Comparison of ENCODE assay signal across 8 cellular contexts in the genomic region with DNA sequence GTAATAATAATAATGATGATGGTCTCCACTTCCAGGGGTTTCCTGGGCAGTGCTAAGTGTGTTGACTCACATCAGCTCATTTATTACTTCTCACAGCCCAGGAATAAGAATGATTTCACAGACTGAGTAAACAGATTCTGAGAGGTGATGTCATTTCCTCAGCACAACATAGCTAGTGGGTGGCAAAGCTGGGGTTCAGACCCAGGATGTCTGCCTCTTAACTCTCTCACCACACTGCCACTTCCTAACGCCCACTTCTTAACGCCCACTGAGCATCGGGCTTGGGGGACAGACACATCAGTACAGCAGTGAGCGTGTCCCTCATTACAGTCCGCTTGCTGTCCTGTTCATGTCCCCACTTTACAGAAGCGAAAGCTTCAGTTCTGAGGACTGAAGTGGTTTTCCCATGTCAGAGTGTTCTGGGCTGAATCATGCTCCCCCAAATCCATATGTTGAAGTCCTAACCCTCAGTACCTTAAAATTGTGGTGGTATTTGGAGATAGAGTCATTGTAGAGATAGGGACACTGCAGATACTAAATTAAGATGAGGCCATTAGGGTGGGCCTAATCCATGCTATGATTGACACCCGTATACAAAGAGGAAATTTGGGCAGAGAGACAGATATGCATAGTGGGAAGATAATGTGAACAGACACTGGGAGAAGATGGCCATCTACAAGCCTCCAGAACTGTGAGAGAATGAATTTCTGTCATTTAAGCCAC.
DNase-seq lines count a peak whose midpoint lies in the region; TF ChIP-seq lines count a peak whose summit lies in the region.

No MANE protein-coding gene starts in this region.

- no peaks in the 10 kb centered on the region for H3K36me3 Mint-ChIP-seq in activated CD4-positive, alpha-beta T cell treated with anti-CD3 and anti-CD28 coated beads, Interleukin-2, amount 10 ng/mL, durations not matched to agents 7 days and 5 days (ENCODE audit: low read depth)
- no peaks in the 10 kb centered on the region for H3K36me3 Mint-ChIP-seq in progenitor cell of endocrine pancreas (ENCODE audit: insufficient read depth)

- in situ Hi-C loops in GM23248 (cut with MboI), result no loop called here

- no peaks in the 10 kb centered on the region for H3K27me3 ChIP-seq in A673 (replicated peaks; ENCODE audit: insufficient read depth, low read depth, low read length, poor library complexity)
- H3K27me3 ChIP-seq in GM23248 (replicated peaks; ENCODE audit: insufficient read depth), result no peaks in the 10 kb centered on the region

- H3K4me2 ChIP-seq in GM23248 (ENCODE audit: unreplicated experiment), result no peak overlapping the region

- no peak overlapping the region for H3K4me3 Mint-ChIP-seq in activated CD4-positive, alpha-beta T cell treated with anti-CD3 and anti-CD28 coated beads, Interleukin-2, amount 10 ng/mL, durations not matched to agents 7 days and 5 days
- H3K4me3 Mint-ChIP-seq in progenitor cell of endocrine pancreas (ENCODE audit: low read depth), result no peak overlapping the region

- H3K9me3 Mint-ChIP-seq in activated CD4-positive, alpha-beta T cell treated with anti-CD3 and anti-CD28 coated beads, Interleukin-2, amount 10 ng/mL, durations not matched to agents 7 days and 5 days, result no peaks in the 10 kb centered on the region
- H3K9me3 Mint-ChIP-seq in progenitor cell of endocrine pancreas (ENCODE audit: low read depth), result no peaks in the 10 kb centered on the region

- no peaks in the 10 kb centered on the region for H4K20me1 ChIP-seq in GM23248 (ENCODE audit: insufficient read depth)

- H3K9me3 ChIP-seq in A673 (ENCODE audit: low read depth, low read length, poor library complexity, severe bottlenecking) (no peaks in the 10 kb centered on the region), GM23248 (ENCODE audit: low read depth) (no peaks in the 10 kb centered on the region)

- POLR2A ChIA-PET in A673 (lab: Charles Lee; ENCODE audit: low non-redundant PET), result no interaction called here
- POLR2A ChIA-PET in activated CD4-positive, alpha-beta T cell treated with anti-CD3 and anti-CD28 coated beads, Interleukin-2, amount 10 ng/mL, durations not matched to agents 7 days and 5 days (lab: Charles Lee), result no interaction called here

- H3K27ac Mint-ChIP-seq in activated CD4-positive, alpha-beta T cell treated with anti-CD3 and anti-CD28 coated beads, Interleukin-2, amount 10 ng/mL, durations not matched to agents 7 days and 5 days, result peak overlapping the region; percentile 80
- no peak overlapping the region for H3K27ac Mint-ChIP-seq in progenitor cell of endocrine pancreas

- peaks cover 8% of the 10 kb centered on the region for H3F3A ChIP-seq in GM23248 (ENCODE audit: insufficient read depth)

- no peak overlapping the region for H2AFZ ChIP-seq in GM23248

- no peak overlapping the region for H3K9ac ChIP-seq in GM23248

- no peaks in the 10 kb centered on the region for H3K27me3 Mint-ChIP-seq in activated CD4-positive, alpha-beta T cell treated with anti-CD3 and anti-CD28 coated beads, Interleukin-2, amount 10 ng/mL, durations not matched to agents 7 days and 5 days
- H3K27me3 Mint-ChIP-seq in progenitor cell of endocrine pancreas, result no peaks in the 10 kb centered on the region

- no peaks in the 10 kb centered on the region for H3K79me2 ChIP-seq in GM23248 (ENCODE audit: insufficient read depth)

- peak; percentile 51 for DNase-seq in A673 (ENCODE audit: low spot score)
- peak; percentile 81 for DNase-seq in GM23248
- peak; percentile 73 for DNase-seq in activated CD4-positive, alpha-beta T cell treated with anti-CD3 and anti-CD28 coated beads, Interleukin-2, amount 10 ng/mL, durations not matched to agents 7 days and 5 days
- peak; percentile 27 for DNase-seq in epithelial cell of prostate (ENCODE audit: low read depth, low spot score)
- peak; percentile 38 for DNase-seq in stimulated activated CD8-positive, alpha-beta memory T cell treated with anti-CD3 and anti-CD28 coated beads, Interleukin-12 subunit alpha, Interleukin-12 subunit beta, amount 100 ng/mL, for 24 hours (ENCODE audit: extremely low read depth)
- DNase-seq in NCI-H82 treated with DMSO at 0.1 percent for 48 hours (lab: John Stamatoyannopoulos, UW; ENCODE audit: unreplicated experiment), result no peak
- DNase-seq in medulla oblongata (ENCODE audit: extremely low spot score), result no peak
- DNase-seq in progenitor cell of endocrine pancreas (ENCODE audit: low spot score, unreplicated experiment), result no peak

- TF ChIP-seq CTCF in A673 (conservative IDR thresholded peaks at IDR 0.05; ENCODE audit: low read depth, low read length) (no peak), progenitor cell of endocrine pancreas (IDR thresholded peaks at IDR 0.05; ENCODE audit: unreplicated experiment) (no peak)

- CTCF ChIA-PET in A673 (lab: Charles Lee), result no interaction called here
- CTCF ChIA-PET in activated CD4-positive, alpha-beta T cell treated with anti-CD3 and anti-CD28 coated beads, Interleukin-2, amount 10 ng/mL, durations not matched to agents 7 days and 5 days (lab: Charles Lee), result interaction anchor here (0.5 to 1.3 kb wide), 5 partner anchors 8 to 898 kb away, joined by 3 to 5 read pairs (median 4); no protein-coding TSS in a partner anchor

- H3K4me1 Mint-ChIP-seq in activated CD4-positive, alpha-beta T cell treated with anti-CD3 and anti-CD28 coated beads, Interleukin-2, amount 10 ng/mL, durations not matched to agents 7 days and 5 days, result peaks cover 25% of the 10 kb centered on the region
- no peaks in the 10 kb centered on the region for H3K4me1 Mint-ChIP-seq in progenitor cell of endocrine pancreas (ENCODE audit: low read depth)

- BruUV-seq in A673 (replicated peaks; lab: Mats Ljungman, UMichigan), result no TSS peak

- 61 to 64% methylated on average over 7 of the region's 7 CpGs for WGBS in GM23248 (ENCODE audit: low coverage in 1 of 2, low lambda C conversion rate in 2 of 2, missing lambda C conversion rate in 2 of 2), 2 experiments

- H3K4me3 ChIP-seq in A673 (ENCODE audit: low read depth, low read length, poor library complexity, severe bottlenecking), result no peak overlapping the region
- H3K4me3 ChIP-seq in GM23248, result no peak overlapping the region

- intact Hi-C loops in A673 (cut with micrococcal nuclease; ENCODE audit: unreplicated experiment), result no loop called here

- H3K27ac ChIP-seq in A673 (ENCODE audit: low read depth, low read length, poor library complexity, severe bottlenecking) (no peak overlapping the region), GM23248 (peak overlapping the region; percentile 37), epithelial cell of prostate (no peak overlapping the region)

- H3K4me1 ChIP-seq in A673 (ENCODE audit: insufficient read depth, low read length, poor library complexity, severe bottlenecking) (peaks cover 8% of the 10 kb centered on the region), GM23248 (ENCODE audit: insufficient read depth) (peaks cover 24% of the 10 kb centered on the region)

- H3K36me3 ChIP-seq in A673 (ENCODE audit: insufficient read depth, low read length, poor library complexity, severe bottlenecking), result no peaks in the 10 kb centered on the region
- H3K36me3 ChIP-seq in GM23248 (ENCODE audit: low read depth), result no peaks in the 10 kb centered on the region

- H3K9me2 ChIP-seq in GM23248 (ENCODE audit: insufficient read depth), result no peaks in the 10 kb centered on the region

Comparison
In these comparisons a context has a peak if more than half of its experiments do, and no peak if none do; other contexts are left out.
1. DNase-seq: peak in A673 (single experiment), GM23248 (single experiment), activated CD4-positive, alpha-beta T cell treated with anti-CD3 and anti-CD28 coated beads, Interleukin-2, amount 10 ng/mL, durations not matched to agents 7 days and 5 days (single experiment), epithelial cell of prostate (single experiment) and stimulated activated CD8-positive, alpha-beta memory T cell treated with anti-CD3 and anti-CD28 coated beads, Interleukin-12 subunit alpha, Interleukin-12 subunit beta, amount 100 ng/mL, for 24 hours (single experiment); none in NCI-H82 treated with DMSO at 0.1 percent for 48 hours (single experiment), medulla oblongata (single experiment) and progenitor cell of endocrine pancreas (single experiment).